20 cellular contexts compared by ENCODE assay signal in the genomic region with DNA sequence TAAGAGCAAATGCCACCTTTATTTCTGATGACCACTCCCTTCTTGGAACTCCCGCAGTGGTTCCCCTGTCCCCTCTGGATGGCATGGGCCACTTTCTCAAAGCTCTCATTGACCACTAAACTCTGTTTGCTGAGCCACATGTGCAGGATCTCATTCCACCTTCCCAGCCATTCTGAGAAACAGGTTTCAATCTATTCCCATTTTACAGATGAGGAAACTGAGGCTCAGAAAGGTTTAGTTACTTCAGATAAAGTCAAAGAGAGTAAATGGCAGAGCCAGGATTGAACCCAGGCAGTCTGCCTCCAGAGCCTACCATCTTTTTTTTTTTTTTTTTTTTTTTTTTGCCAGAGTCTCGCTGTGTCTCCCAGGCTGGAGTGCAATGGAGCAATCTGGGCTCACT.
"Had no signal": no experiment of that assay in that cellular context is flagged by ENCODE, and none has a peak within 500 bp of the region (broad histone marks: within the 10 kb centered on the region; RNA-seq: fewer than 3 reads in every experiment).

No MANE protein-coding gene starts in this region.

- H3K4me3 Mint-ChIP-seq: activated naive CD4-positive, alpha-beta T cell treated with anti-CD3 and anti-CD28 coated beads, Interleukin-2, amount 10 ng/mL, durations not matched to agents 7 days and 5 days; activated naive CD8-positive, alpha-beta T cell treated with anti-CD3 and anti-CD28 coated beads, Interleukin-2, amount 50 U/mL, for 24 hours; effector memory CD8-positive, alpha-beta T cell; memory B cell; naive thymus-derived CD8-positive, alpha-beta T cell; stimulated activated naive CD8-positive, alpha-beta T cell treated with anti-CD3 and anti-CD28 coated beads, Interleukin-15, amount 100 ng/mL, for 72 hours had no signal

- H3K27ac Mint-ChIP-seq: activated naive CD4-positive, alpha-beta T cell treated with anti-CD3 and anti-CD28 coated beads, Interleukin-2, amount 10 ng/mL, durations not matched to agents 7 days and 5 days; activated naive CD8-positive, alpha-beta T cell treated with anti-CD3 and anti-CD28 coated beads, Interleukin-2, amount 50 U/mL, for 24 hours; effector memory CD8-positive, alpha-beta T cell; memory B cell; stimulated activated naive CD8-positive, alpha-beta T cell treated with anti-CD3 and anti-CD28 coated beads, Interleukin-15, amount 100 ng/mL, for 72 hours had no signal

- H3K27me3 Mint-ChIP-seq: activated naive CD8-positive, alpha-beta T cell treated with anti-CD3 and anti-CD28 coated beads, Interleukin-2, amount 50 U/mL, for 24 hours; stimulated activated naive CD8-positive, alpha-beta T cell treated with anti-CD3 and anti-CD28 coated beads, Interleukin-15, amount 100 ng/mL, for 72 hours had no signal

- H3K36me3 ChIP-seq: pancreas had no signal

- H3K27me3 ChIP-seq: pancreas had no signal

- H3K4me3 ChIP-seq: mucosa of descending colon, pancreas, skin epidermis had no signal

- H3K36me3 Mint-ChIP-seq: activated naive CD4-positive, alpha-beta T cell treated with anti-CD3 and anti-CD28 coated beads, Interleukin-2, amount 10 ng/mL, durations not matched to agents 7 days and 5 days; memory B cell; naive thymus-derived CD8-positive, alpha-beta T cell had no signal

- H3K27ac ChIP-seq: pancreas, WERI-Rb-1 had no signal

- ATAC-seq: activated naive CD8-positive, alpha-beta T cell treated with anti-CD3 and anti-CD28 coated beads, Interleukin-2, amount 50 U/mL, for 24 hours; effector memory CD8-positive, alpha-beta T cell; mucosa of descending colon; naive thymus-derived CD8-positive, alpha-beta T cell; stimulated activated naive CD8-positive, alpha-beta T cell treated with anti-CD3 and anti-CD28 coated beads, Interleukin-15, amount 100 ng/mL, for 72 hours had no signal

- H3K4me1 Mint-ChIP-seq: activated naive CD4-positive, alpha-beta T cell treated with anti-CD3 and anti-CD28 coated beads, Interleukin-2, amount 10 ng/mL, durations not matched to agents 7 days and 5 days; activated naive CD8-positive, alpha-beta T cell treated with anti-CD3 and anti-CD28 coated beads, Interleukin-2, amount 50 U/mL, for 24 hours; memory B cell; naive thymus-derived CD8-positive, alpha-beta T cell; stimulated activated naive CD8-positive, alpha-beta T cell treated with anti-CD3 and anti-CD28 coated beads, Interleukin-15, amount 100 ng/mL, for 72 hours had no signal

- FAIRE-seq: pancreas had no signal

- H3K9me3 ChIP-seq: mucosa of descending colon, pancreas had no signal

- H3K9me3 Mint-ChIP-seq: activated naive CD4-positive, alpha-beta T cell treated with anti-CD3 and anti-CD28 coated beads, Interleukin-2, amount 10 ng/mL, durations not matched to agents 7 days and 5 days; activated naive CD8-positive, alpha-beta T cell treated with anti-CD3 and anti-CD28 coated beads, Interleukin-2, amount 50 U/mL, for 24 hours; effector memory CD8-positive, alpha-beta T cell; memory B cell; naive thymus-derived CD8-positive, alpha-beta T cell; stimulated activated naive CD8-positive, alpha-beta T cell treated with anti-CD3 and anti-CD28 coated beads, Interleukin-15, amount 100 ng/mL, for 72 hours had no signal

- DNase-seq: activated CD4-positive, alpha-beta T cell treated with anti-CD3 and anti-CD28 coated beads for 1 hour; activated CD8-positive, alpha-beta memory T cell treated with anti-CD3 and anti-CD28 coated beads for 24 hours; activated CD8-positive, alpha-beta memory T cell treated with anti-CD3 and anti-CD28 coated beads, Interleukin-2, amount 50 U/mL, for 48 hours; activated effector memory CD4-positive, alpha-beta T cell treated with Interleukin-2 at 50 U/mL for 16 hours; activated naive CD4-positive, alpha-beta T cell treated with anti-CD3 and anti-CD28 coated beads, Interleukin-2, amount 10 ng/mL, durations not matched to agents 7 days and 5 days; activated naive CD8-positive, alpha-beta T cell treated with anti-CD3 and anti-CD28 coated beads, Interleukin-2, amount 50 U/mL, for 24 hours; activated T-cell treated with anti-CD3 and anti-CD28 coated beads, Interleukin-2, amount 50 U/mL, for 48 hours; dermis blood vessel endothelial cell; effector memory CD8-positive, alpha-beta T cell; hypothalamus; islet precursor cell; mucosa of descending colon; stimulated activated naive CD8-positive, alpha-beta T cell treated with anti-CD3 and anti-CD28 coated beads, Interleukin-15, amount 100 ng/mL, for 72 hours; SW 1271; T-helper 2 cell; WERI-Rb-1 had no signal
